1 cellular context compared by ENCODE assay signal in the genomic region with DNA sequence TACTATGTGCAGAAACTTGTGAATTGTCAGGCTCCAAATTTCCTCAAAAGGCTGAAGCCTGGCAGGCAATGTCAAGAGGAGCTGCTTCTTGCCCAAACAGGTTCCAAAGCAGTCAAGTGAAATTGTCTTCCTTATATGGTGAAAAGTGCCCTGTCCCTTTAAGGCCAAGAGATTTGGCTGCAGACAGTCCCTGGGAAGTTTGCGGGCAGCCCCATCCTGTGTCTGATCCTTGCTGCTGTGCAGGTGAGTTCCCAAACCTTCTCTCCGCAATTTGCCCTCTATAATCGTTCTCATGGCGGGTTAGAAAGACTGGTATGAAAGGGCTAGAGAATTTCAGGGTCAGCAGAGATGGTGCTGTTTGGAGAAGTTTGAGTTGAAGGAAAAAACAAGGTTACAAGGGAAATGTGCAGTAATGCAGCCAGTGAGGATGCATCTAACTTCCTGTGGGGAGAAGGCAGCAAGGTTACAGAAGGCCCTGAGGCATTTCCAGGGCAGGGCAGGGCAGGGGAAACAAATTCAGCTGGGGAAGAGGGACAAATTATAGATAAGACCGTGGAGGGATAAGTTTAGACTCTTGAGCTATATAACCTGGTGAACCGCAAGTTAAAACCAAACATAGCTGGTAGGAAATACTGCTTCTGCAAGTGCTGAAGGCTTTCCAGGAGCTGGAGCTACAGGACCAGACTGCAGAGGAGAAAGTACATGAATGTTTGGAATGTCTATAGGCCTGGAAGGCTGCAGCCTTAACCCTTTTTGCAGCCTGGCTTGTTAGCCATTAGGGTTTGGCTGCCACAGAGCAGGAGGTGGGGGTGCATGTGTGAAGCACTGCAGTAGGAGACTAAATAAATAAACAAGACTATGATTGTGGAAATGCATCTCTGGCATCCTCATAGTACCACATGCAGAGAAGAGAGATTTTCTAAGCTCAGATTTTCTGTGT.
TF ChIP-seq lines count a peak whose summit lies in the region.

No MANE protein-coding gene starts in this region.

TF ChIP-seq in A549, 52 proteins besides CTCF, POLR2A, EP300 and RAD21 (continued from another document):
- TF ChIP-seq PHF8 (IDR thresholded peaks at IDR 0.05; ENCODE audit: borderline replicate concordance, low read depth) = no peak
- no peak for TF ChIP-seq MAFK (IDR thresholded peaks at IDR 0.05; ENCODE audit: partially characterized antibody)
- TF ChIP-seq CBX8 (IDR thresholded peaks at IDR 0.05) = no peak
- TF ChIP-seq NFE2L2 (conservative IDR thresholded peaks at IDR 0.05; ENCODE audit: low read length) = no peak
- TF ChIP-seq JUNB (IDR thresholded peaks at IDR 0.05) = peak; percentile 20; the same call in 1 of the 2 replicates
- no peak for TF ChIP-seq RCOR1 (IDR thresholded peaks at IDR 0.05; ENCODE audit: low read depth, low read length)
- no peak for TF ChIP-seq CBX2 (IDR thresholded peaks at IDR 0.05; ENCODE audit: borderline replicate concordance, low read depth)
- TF ChIP-seq USF2 (IDR thresholded peaks at IDR 0.05) = no peak
- no peak for TF ChIP-seq MYC (IDR thresholded peaks at IDR 0.05; ENCODE audit: borderline replicate concordance, low read length)
- no peak for TF ChIP-seq NPAS2 (CRISPR knock-in tag; IDR thresholded peaks at IDR 0.05; ENCODE audit: borderline replicate concordance)
- TF ChIP-seq FOSB (CRISPR knock-in tag; IDR thresholded peaks at IDR 0.05) = no peak
- no peak for TF ChIP-seq KDM1A (IDR thresholded peaks at IDR 0.05; ENCODE audit: low read depth)
- no peak for TF ChIP-seq SREBF2 (IDR thresholded peaks at IDR 0.05)
- no peak for TF ChIP-seq FOXS1 (CRISPR knock-in tag; IDR thresholded peaks at IDR 0.05)
- TF ChIP-seq SMC3 (IDR thresholded peaks at IDR 0.05) = 0 out of 3 replicates have a peak, but pooled peaks have one; percentile 21
- no peak for TF ChIP-seq TFCP2L1 (CRISPR knock-in tag; IDR thresholded peaks at IDR 0.05)
- TF ChIP-seq ZFP36 (IDR thresholded peaks at IDR 0.05; ENCODE audit: borderline replicate concordance, partially characterized antibody) = no peak
- TF ChIP-seq, protein P1, sequence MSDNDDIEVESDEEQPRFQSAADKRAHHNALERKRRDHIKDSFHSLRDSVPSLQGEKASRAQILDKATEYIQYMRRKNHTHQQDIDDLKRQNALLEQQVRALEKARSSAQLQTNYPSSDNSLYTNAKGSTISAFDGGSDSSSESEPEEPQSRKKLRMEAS (IDR thresholded peaks at IDR 0.05) = peak; percentile 61
